Comparison of ENCODE assay signal across 1 cellular context in the genomic region with DNA sequence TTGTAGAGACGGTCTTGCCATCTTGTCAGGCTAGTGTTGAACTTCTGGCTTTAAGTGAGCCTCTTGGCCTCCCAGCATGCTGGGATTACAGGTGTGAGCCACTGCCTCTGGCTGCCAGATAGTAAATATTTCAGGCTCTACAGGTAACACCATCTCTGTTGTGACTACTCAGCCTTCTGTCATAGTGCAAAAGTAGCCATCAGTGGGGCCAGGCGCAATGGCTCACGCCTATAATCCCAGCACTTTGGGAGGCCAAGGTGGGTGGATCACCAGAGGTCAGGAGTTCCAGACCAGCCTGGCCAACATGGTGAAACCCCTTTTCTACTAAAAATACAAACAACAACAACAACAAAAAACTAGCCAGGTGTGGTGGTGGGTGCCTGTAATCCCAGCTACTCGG.
TF ChIP-seq lines count a peak whose summit lies in the region.
"Not testable (repeated sequence)": the region's sequence is repeated elsewhere in the genome, so short reads cannot be mapped to it uniquely, and the experiment has no call there.

No MANE protein-coding gene starts in this region.

TF ChIP-seq in K562, 482 proteins besides CTCF, POLR2A, EP300 and RAD21:
- not testable (repeated sequence) for TF ChIP-seq JUN (IDR thresholded peaks at IDR 0.05; ENCODE audit: borderline replicate concordance, low read depth, low read length); TEAD4 (IDR thresholded peaks at IDR 0.05; ENCODE audit: low read length)
- TF ChIP-seq JUN (CRISPR knock-in tag; IDR thresholded peaks at IDR 0.05; ENCODE audit: borderline replicate concordance) (0 out of 2 replicates have a peak, but pooled peaks have one; percentile 46), ZNF263 (CRISPR knock-in tag; IDR thresholded peaks at IDR 0.05; ENCODE audit: borderline replicate concordance) (0 out of 2 replicates have a peak, but pooled peaks have one; percentile 28), TEAD4 (CRISPR knock-in tag; IDR thresholded peaks at IDR 0.05; ENCODE audit: borderline replicate concordance) (peak; percentile 67; the same call in 1 of the 2 replicates), FOXK1 (CRISPR knock-in tag; IDR thresholded peaks at IDR 0.05; ENCODE audit: borderline replicate concordance) (0 out of 2 replicates have a peak, but pooled peaks have one; percentile 22)
- TF ChIP-seq, protein P1, sequence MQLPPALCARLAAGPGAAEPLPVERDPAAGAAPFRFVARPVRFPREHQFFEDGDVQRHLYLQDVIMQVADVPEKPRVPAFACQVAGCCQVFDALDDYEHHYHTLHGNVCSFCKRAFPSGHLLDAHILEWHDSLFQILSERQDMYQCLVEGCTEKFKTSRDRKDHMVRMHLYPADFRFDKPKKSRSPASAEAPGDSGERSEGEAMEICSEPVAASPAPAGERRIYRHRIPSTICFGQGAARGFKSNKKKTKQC (CRISPR knock-in tag; IDR thresholded peaks at IDR 0.05) = 0 out of 2 replicates have a peak, but pooled peaks have one; percentile 35
- TF ChIP-seq, protein P2, sequence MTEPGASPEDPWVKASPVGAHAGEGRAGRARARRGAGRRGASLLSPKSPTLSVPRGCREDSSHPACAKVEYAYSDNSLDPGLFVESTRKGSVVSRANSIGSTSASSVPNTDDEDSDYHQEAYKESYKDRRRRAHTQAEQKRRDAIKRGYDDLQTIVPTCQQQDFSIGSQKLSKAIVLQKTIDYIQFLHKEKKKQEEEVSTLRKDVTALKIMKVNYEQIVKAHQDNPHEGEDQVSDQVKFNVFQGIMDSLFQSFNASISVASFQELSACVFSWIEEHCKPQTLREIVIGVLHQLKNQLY (CRISPR knock-in tag; conservative IDR thresholded peaks at IDR 0.05) = 0 out of 4 replicates have a peak, but pooled peaks of 1 of the 2 experiments have one; percentile 27
- TF ChIP-seq, protein P3, sequence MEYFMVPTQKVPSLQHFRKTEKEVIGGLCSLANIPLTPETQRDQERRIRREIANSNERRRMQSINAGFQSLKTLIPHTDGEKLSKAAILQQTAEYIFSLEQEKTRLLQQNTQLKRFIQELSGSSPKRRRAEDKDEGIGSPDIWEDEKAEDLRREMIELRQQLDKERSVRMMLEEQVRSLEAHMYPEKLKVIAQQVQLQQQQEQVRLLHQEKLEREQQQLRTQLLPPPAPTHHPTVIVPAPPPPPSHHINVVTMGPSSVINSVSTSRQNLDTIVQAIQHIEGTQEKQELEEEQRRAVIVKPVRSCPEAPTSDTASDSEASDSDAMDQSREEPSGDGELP (CRISPR knock-in tag; IDR thresholded peaks at IDR 0.05; ENCODE audit: borderline replicate concordance) = 0 out of 2 replicates have a peak, but pooled peaks have one; percentile 15
- TF ChIP-seq, protein P4, sequence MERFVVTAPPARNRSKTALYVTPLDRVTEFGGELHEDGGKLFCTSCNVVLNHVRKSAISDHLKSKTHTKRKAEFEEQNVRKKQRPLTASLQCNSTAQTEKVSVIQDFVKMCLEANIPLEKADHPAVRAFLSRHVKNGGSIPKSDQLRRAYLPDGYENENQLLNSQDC (CRISPR knock-in tag; IDR thresholded peaks at IDR 0.05) = 0 out of 2 replicates have a peak, but pooled peaks have one; percentile 38
- TF ChIP-seq, protein P5, sequence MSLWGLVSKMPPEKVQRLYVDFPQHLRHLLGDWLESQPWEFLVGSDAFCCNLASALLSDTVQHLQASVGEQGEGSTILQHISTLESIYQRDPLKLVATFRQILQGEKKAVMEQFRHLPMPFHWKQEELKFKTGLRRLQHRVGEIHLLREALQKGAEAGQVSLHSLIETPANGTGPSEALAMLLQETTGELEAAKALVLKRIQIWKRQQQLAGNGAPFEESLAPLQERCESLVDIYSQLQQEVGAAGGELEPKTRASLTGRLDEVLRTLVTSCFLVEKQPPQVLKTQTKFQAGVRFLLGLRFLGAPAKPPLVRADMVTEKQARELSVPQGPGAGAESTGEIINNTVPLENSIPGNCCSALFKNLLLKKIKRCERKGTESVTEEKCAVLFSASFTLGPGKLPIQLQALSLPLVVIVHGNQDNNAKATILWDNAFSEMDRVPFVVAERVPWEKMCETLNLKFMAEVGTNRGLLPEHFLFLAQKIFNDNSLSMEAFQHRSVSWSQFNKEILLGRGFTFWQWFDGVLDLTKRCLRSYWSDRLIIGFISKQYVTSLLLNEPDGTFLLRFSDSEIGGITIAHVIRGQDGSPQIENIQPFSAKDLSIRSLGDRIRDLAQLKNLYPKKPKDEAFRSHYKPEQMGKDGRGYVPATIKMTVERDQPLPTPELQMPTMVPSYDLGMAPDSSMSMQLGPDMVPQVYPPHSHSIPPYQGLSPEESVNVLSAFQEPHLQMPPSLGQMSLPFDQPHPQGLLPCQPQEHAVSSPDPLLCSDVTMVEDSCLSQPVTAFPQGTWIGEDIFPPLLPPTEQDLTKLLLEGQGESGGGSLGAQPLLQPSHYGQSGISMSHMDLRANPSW (CRISPR knock-in tag; IDR thresholded peaks at IDR 0.05) = 0 out of 2 replicates have a peak, but pooled peaks have one; percentile 68
